Comparison of ENCODE assay signal across 1 cellular context in the genomic region with DNA sequence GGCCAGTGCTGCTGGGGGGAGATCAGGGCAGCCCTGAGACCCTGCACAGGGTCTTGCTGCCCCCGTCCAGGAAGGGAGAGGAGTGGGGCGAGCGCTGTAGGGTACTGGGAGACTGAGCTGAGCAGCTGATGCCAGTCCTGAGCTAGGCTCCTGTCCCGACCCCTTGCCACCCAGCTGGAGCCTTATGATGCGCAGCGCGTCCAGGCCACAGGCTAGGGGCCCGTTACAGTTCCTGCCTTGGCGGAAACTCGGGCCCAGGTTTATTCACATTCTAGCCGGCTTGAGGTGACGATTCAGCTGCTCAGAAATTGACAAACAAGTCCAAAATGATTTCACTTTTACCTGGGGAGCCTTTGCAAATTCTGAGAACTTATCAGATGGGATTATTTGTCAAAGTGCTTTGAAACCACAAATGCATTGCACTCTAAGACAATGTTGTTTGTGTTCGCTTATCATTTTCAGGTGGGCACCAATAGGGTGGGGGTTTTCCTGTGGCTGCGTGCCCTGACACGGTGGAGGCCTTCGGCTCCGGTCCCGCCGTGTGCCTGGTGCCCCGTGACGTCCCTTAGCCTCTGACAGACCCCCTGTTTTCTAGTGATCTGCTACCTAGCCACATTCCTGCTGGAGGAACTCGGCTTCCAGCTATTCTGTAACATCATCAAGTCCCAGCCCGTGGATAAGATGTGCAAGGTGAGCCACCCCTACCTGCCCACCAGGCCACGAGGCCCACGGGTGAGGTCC.
TF ChIP-seq lines count a peak whose summit lies in the region.

No MANE protein-coding gene starts in this region.

TF ChIP-seq in HepG2, 621 proteins besides CTCF, POLR2A, EP300 and RAD21:
- TF ChIP-seq ZNF737 (CRISPR knock-in tag; IDR thresholded peaks at IDR 0.05; ENCODE audit: borderline replicate concordance) (no peak), SMC3 (IDR thresholded peaks at IDR 0.05; ENCODE audit: low read length) (no peak), GTF3A (CRISPR knock-in tag; conservative IDR thresholded peaks at IDR 0.05) (no peak), ZBTB3 (CRISPR knock-in tag; IDR thresholded peaks at IDR 0.05; ENCODE audit: borderline replicate concordance, low read depth) (no peak), ZC3H4 (CRISPR knock-in tag; IDR thresholded peaks at IDR 0.05; ENCODE audit: borderline replicate concordance) (no peak), IRF2 (CRISPR knock-in tag; IDR thresholded peaks at IDR 0.05) (no peak), BORCS8-MEF2B (CRISPR knock-in tag; IDR thresholded peaks at IDR 0.05) (no peak)
- TF ChIP-seq, protein P1, sequence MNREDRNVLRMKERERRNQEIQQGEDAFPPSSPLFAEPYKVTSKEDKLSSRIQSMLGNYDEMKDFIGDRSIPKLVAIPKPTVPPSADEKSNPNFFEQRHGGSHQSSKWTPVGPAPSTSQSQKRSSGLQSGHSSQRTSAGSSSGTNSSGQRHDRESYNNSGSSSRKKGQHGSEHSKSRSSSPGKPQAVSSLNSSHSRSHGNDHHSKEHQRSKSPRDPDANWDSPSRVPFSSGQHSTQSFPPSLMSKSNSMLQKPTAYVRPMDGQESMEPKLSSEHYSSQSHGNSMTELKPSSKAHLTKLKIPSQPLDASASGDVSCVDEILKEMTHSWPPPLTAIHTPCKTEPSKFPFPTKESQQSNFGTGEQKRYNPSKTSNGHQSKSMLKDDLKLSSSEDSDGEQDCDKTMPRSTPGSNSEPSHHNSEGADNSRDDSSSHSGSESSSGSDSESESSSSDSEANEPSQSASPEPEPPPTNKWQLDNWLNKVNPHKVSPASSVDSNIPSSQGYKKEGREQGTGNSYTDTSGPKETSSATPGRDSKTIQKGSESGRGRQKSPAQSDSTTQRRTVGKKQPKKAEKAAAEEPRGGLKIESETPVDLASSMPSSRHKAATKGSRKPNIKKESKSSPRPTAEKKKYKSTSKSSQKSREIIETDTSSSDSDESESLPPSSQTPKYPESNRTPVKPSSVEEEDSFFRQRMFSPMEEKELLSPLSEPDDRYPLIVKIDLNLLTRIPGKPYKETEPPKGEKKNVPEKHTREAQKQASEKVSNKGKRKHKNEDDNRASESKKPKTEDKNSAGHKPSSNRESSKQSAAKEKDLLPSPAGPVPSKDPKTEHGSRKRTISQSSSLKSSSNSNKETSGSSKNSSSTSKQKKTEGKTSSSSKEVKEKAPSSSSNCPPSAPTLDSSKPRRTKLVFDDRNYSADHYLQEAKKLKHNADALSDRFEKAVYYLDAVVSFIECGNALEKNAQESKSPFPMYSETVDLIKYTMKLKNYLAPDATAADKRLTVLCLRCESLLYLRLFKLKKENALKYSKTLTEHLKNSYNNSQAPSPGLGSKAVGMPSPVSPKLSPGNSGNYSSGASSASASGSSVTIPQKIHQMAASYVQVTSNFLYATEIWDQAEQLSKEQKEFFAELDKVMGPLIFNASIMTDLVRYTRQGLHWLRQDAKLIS (CRISPR knock-in tag; IDR thresholded peaks at IDR 0.05): no peak
- TF ChIP-seq, protein P2, sequence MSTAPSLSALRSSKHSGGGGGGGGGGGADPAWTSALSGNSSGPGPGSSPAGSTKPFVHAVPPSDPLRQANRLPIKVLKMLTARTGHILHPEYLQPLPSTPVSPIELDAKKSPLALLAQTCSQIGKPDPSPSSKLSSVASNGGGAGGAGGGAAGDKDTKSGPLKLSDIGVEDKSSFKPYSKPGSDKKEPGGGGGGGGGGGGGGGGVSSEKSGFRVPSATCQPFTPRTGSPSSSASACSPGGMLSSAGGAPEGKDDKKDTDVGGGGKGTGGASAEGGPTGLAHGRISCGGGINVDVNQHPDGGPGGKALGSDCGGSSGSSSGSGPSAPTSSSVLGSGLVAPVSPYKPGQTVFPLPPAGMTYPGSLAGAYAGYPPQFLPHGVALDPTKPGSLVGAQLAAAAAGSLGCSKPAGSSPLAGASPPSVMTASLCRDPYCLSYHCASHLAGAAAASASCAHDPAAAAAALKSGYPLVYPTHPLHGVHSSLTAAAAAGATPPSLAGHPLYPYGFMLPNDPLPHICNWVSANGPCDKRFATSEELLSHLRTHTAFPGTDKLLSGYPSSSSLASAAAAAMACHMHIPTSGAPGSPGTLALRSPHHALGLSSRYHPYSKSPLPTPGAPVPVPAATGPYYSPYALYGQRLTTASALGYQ (CRISPR knock-in tag; IDR thresholded peaks at IDR 0.05): no peak
- TF ChIP-seq, protein P3, sequence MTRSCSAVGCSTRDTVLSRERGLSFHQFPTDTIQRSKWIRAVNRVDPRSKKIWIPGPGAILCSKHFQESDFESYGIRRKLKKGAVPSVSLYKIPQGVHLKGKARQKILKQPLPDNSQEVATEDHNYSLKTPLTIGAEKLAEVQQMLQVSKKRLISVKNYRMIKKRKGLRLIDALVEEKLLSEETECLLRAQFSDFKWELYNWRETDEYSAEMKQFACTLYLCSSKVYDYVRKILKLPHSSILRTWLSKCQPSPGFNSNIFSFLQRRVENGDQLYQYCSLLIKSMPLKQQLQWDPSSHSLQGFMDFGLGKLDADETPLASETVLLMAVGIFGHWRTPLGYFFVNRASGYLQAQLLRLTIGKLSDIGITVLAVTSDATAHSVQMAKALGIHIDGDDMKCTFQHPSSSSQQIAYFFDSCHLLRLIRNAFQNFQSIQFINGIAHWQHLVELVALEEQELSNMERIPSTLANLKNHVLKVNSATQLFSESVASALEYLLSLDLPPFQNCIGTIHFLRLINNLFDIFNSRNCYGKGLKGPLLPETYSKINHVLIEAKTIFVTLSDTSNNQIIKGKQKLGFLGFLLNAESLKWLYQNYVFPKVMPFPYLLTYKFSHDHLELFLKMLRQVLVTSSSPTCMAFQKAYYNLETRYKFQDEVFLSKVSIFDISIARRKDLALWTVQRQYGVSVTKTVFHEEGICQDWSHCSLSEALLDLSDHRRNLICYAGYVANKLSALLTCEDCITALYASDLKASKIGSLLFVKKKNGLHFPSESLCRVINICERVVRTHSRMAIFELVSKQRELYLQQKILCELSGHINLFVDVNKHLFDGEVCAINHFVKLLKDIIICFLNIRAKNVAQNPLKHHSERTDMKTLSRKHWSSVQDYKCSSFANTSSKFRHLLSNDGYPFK (CRISPR knock-in tag; IDR thresholded peaks at IDR 0.05; ENCODE audit: borderline replicate concordance): no peak
